In the genomic region with DNA sequence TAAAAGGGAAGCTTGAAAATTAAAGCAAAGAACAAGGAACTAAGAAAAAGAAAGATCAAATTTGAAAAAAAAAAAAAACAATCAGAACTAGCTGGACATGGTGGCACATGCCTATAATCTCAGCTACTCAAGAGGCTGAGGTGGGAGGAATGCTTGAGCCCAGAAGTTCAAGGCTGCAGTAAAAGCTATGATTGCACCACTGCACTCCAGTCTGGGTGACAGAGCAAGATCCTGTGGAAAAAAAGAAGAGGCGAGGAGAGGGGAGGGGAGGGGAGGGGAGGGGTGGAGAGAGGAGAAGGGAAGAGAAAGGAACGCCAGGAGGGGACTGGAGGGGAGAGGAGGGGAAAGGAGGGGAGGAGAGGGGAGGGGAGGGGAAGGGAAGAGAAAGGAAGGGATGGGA, we compare ENCODE assay signal across 27 cellular contexts.
"Had no signal": no experiment of that assay in that cellular context is flagged by ENCODE, and none has a peak within 500 bp of the region (broad histone marks: within the 10 kb centered on the region; RNA-seq: fewer than 3 reads in every experiment).

No MANE protein-coding gene starts in this region.

- DNase-seq: activated CD4-positive, alpha-beta T cell treated with anti-CD3 and anti-CD28 coated beads for 48 hours; activated CD4-positive, alpha-beta T cell treated with anti-CD3 and anti-CD28 coated beads, Interleukin-2, amount 50 U/mL, for 48 hours; activated CD8-positive, alpha-beta memory T cell treated with anti-CD3 and anti-CD28 coated beads for 24 hours; activated gamma-delta T cell treated with Interleukin-2 at 50 U/mL for 16 hours; aorta; body of pancreas; foreskin keratinocyte; heart right ventricle; islet precursor cell; mammary epithelial cell; midbrain; naive thymus-derived CD4-positive, alpha-beta T cell; ovary; stimulated activated CD4-positive, alpha-beta T cell treated with anti-CD3 and anti-CD28 coated beads, Interleukin-12 subunit alpha, Interleukin-12 subunit beta, amount 100 ng/mL, for 4 hours; stimulated activated CD4-positive, alpha-beta T cell treated with anti-CD3 and anti-CD28 coated beads, Interleukin-4, amount 100 ng/mL, for 1 hour; SW 1271; T-helper 9 cell; WERI-Rb-1 had no signal

- H3K4me1 Mint-ChIP-seq: activated T-helper 17 cell treated with anti-CD3 and anti-CD28 coated beads, Interleukin-2, amount 50 U/mL, for 72 hours had no signal

- H3K27me3 Mint-ChIP-seq: activated T-helper 17 cell treated with anti-CD3 and anti-CD28 coated beads, Interleukin-2, amount 50 U/mL, for 72 hours; naive thymus-derived CD4-positive, alpha-beta T cell; progenitor cell of endocrine pancreas; stimulated activated naive CD8-positive, alpha-beta T cell treated with anti-CD3 and anti-CD28 coated beads, Interleukin-15, Interleukin-2, amounts not matched to agents 100 ng/mL and 50 ng/mL, for 24 hours had no signal

- H3K27me3 ChIP-seq: body of pancreas, foreskin keratinocyte, heart right ventricle, ovary, upper lobe of left lung had no signal

- H3K27ac Mint-ChIP-seq: activated naive CD4-positive, alpha-beta T cell treated with anti-CD3 and anti-CD28 coated beads, Interleukin-2, amount 50 U/mL, for 72 hours; activated T-helper 17 cell treated with anti-CD3 and anti-CD28 coated beads, Interleukin-2, amount 50 U/mL, for 72 hours; naive thymus-derived CD4-positive, alpha-beta T cell; progenitor cell of endocrine pancreas; T-helper 1 cell treated with Interleukin-12 subunit alpha and Interleukin-12 subunit beta and Interleukin-4 antibody, amounts not matched to agents 30 μg/mL and 1 μg/mL, for 36 hours had no signal

- H3K4me1 ChIP-seq: body of pancreas, foreskin keratinocyte, heart right ventricle, upper lobe of left lung had no signal

- H3K27ac ChIP-seq: body of pancreas, foreskin keratinocyte, heart right ventricle, ovary, skin epidermis, upper lobe of left lung, WERI-Rb-1 had no signal

- H3K9me3 ChIP-seq: body of pancreas, heart right ventricle, ovary, upper lobe of left lung had no signal

- H3K4me3 Mint-ChIP-seq: activated T-helper 17 cell treated with anti-CD3 and anti-CD28 coated beads, Interleukin-2, amount 50 U/mL, for 72 hours; naive thymus-derived CD4-positive, alpha-beta T cell; stimulated activated naive CD8-positive, alpha-beta T cell treated with anti-CD3 and anti-CD28 coated beads, Interleukin-15, Interleukin-2, amounts not matched to agents 100 ng/mL and 50 ng/mL, for 24 hours; T-helper 1 cell treated with Interleukin-12 subunit alpha and Interleukin-12 subunit beta and Interleukin-4 antibody, amounts not matched to agents 30 μg/mL and 1 μg/mL, for 36 hours had no signal

- H3K36me3 ChIP-seq: ovary had no signal

- ATAC-seq: activated CD4-positive, CD25-positive, alpha-beta regulatory T cell treated with anti-CD3 and anti-CD28 coated beads, Interleukin-2, amount 50 U/mL, for 24 hours; activated naive CD4-positive, alpha-beta T cell treated with anti-CD3 and anti-CD28 coated beads, Interleukin-2, amount 50 U/mL, for 72 hours; activated T-helper 17 cell treated with anti-CD3 and anti-CD28 coated beads, Interleukin-2, amount 50 U/mL, for 72 hours; body of pancreas; foreskin keratinocyte; heart right ventricle; naive thymus-derived CD4-positive, alpha-beta T cell; sciatic nerve had no signal

- H3K4me3 ChIP-seq: body of pancreas, heart right ventricle, ovary, skin epidermis, upper lobe of left lung had no signal

- H3K9me3 Mint-ChIP-seq: activated T-helper 17 cell treated with anti-CD3 and anti-CD28 coated beads, Interleukin-2, amount 50 U/mL, for 72 hours; T-helper 1 cell treated with Interleukin-12 subunit alpha and Interleukin-12 subunit beta and Interleukin-4 antibody, amounts not matched to agents 30 μg/mL and 1 μg/mL, for 36 hours had no signal
